In the genomic region with DNA sequence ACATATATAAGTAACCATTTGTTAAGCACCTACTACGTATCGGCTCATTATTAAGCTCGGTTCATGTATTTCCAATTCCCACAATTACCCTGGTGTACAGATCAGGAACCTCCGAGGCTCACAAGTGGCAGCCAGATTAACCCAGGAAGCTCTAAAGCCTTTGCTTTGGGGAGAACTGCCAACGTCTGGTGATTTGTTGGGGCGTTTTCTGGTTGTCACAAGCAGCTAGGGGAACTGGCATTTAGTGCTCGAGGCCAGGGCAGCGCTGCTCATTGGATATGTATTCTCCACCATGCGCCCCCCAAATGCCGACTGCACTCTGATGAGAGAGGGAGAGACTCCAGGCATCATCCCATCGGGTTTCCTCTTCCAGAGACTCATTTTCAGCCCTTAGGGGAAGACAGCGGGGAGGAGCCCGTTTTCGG, we compare ENCODE assay signal across 8 cellular contexts. TPM values are rescaled to one million over a fixed set of nuclear protein-coding genes. Genes with fewer than 3 reads are reported as not detected.
A peak's percentile ranks its signal among the peaks of the same experiment; 100 is the strongest.
DNase-seq lines count a peak whose midpoint lies in the region; ATAC-seq, FAIRE-seq and TF ChIP-seq lines count a peak whose summit lies in the region.

No MANE protein-coding gene starts in this region.

- H3K4me2 ChIP-seq in DOHH2 (ENCODE audit: low read length) (peak overlapping the region; percentile 84), OCI-LY7 (ENCODE audit: low read length) (peak overlapping the region; percentile 91)

- no peaks in the 10 kb centered on the region for H3K27me3 ChIP-seq in DOHH2 (ENCODE audit: control insufficient read depth, low read length)
- no peaks in the 10 kb centered on the region for H3K27me3 ChIP-seq in skeletal muscle tissue (ENCODE audit: control insufficient read depth in 3 of 3, insufficient read depth in 3 of 3, low read length in 3 of 3)

- in situ Hi-C loops in T47D (cut with HindIII; ENCODE audit: low pct_unique_long_range_greater_than_20kb, low sequenced_read_pairs) = no loop called here

- peak; percentile 63 for DNase-seq in OCI-LY7 (ENCODE audit: low spot score)
- peak; percentile 21 to 33 for DNase-seq in T47D (ENCODE audit: low read depth in 1 of 2, low spot score in 1 of 2)
- DNase-seq in frontal cortex (ENCODE audit: low spot score in 2 of 2) = no peak

- intact Hi-C loops in OCI-LY7 (cut with micrococcal nuclease; ENCODE audit: unreplicated experiment) = loop anchor here (2.0 kb wide), 1 partner anchor 24 kb away; a partner anchor contains a TSS

- H3K79me2 ChIP-seq in DOHH2 (ENCODE audit: control insufficient read depth, low read length) (peaks cover 15% of the 10 kb centered on the region), OCI-LY7 (ENCODE audit: insufficient read depth, low read depth, low read length) (peaks cover 9% of the 10 kb centered on the region; the same call in 1 of the 2 replicates)

- H3K9me2 ChIP-seq in DOHH2 (replicated peaks; ENCODE audit: control insufficient read depth, low read length) (no peaks in the 10 kb centered on the region), OCI-LY7 (ENCODE audit: insufficient read depth, low read length) (no peaks in the 10 kb centered on the region)

- CTCF ChIA-PET in OCI-LY7 (lab: Charles Lee; ENCODE audit: unreplicated experiment) = no interaction called here

- peaks cover 16% of the 10 kb centered on the region for H3K4me1 ChIP-seq in DOHH2 (ENCODE audit: control insufficient read depth, low read length)
- peaks cover 9% of the 10 kb centered on the region for H3K4me1 ChIP-seq in OCI-LY7 (ENCODE audit: insufficient read depth, low read length, poor library complexity, severe bottlenecking)
- H3K4me1 ChIP-seq in skeletal muscle tissue (ENCODE audit: control insufficient read depth in 3 of 3, insufficient read depth in 3 of 3, low read length in 3 of 3) = peaks cover 3 to 14% (median 3%) of the 10 kb centered on the region in 3 donors

- H4K20me1 ChIP-seq in DOHH2 (ENCODE audit: control insufficient read depth, insufficient read depth, low read depth, low read length) (no peaks in the 10 kb centered on the region), OCI-LY7 (ENCODE audit: insufficient read depth, low read length) (no peaks in the 10 kb centered on the region)

- peak overlapping the region; percentile 92 to 98 (median 94) for H3K9ac ChIP-seq in skeletal muscle tissue (ENCODE audit: low read depth in 1 of 3, low read length in 3 of 3)

- TF ChIP-seq CTCF in DOHH2 (IDR thresholded peaks at IDR 0.05; ENCODE audit: low read depth, low read length, poor library complexity, severe bottlenecking) (no peak), OCI-LY7 (conservative IDR thresholded peaks at IDR 0.05; ENCODE audit: low read length) (no peak)

- peak overlapping the region; percentile 97 for H2AFZ ChIP-seq in OCI-LY7 (ENCODE audit: low read length)

- POLR2A ChIA-PET in OCI-LY7 (lab: Charles Lee) = interaction anchor here (0.6 to 2.1 kb wide), 15 partner anchors 8 to 1223 kb away, joined by 3 to 39 read pairs (median 3); a partner anchor contains a TSS

- FAIRE-seq in frontal cortex (lab: Jason Lieb, UNC) = no peak

- peak; percentile 42 for ATAC-seq in GM19455 (IDR thresholded peaks at IDR 0.05; ENCODE audit: unreplicated experiment)
- ATAC-seq in HG03442 (IDR thresholded peaks at IDR 0.05; ENCODE audit: unreplicated experiment) = peak; percentile 29

- no peaks in the 10 kb centered on the region for H3K9me3 ChIP-seq in DOHH2 (ENCODE audit: control insufficient read depth, insufficient read depth, low read length)
- H3K9me3 ChIP-seq in OCI-LY7 (ENCODE audit: low read length) = no peaks in the 10 kb centered on the region
- no peaks in the 10 kb centered on the region for H3K9me3 ChIP-seq in iPS-18c (ENCODE audit: control insufficient read depth, insufficient read depth, low read length)
- no peaks in the 10 kb centered on the region for H3K9me3 ChIP-seq in skeletal muscle tissue (ENCODE audit: control insufficient read depth in 3 of 3, low read length in 3 of 3)

- H3K4me3 ChIP-seq in DOHH2 (ENCODE audit: low read length) (peak overlapping the region; percentile 100), OCI-LY7 (ENCODE audit: low read depth, low read length, poor library complexity, severe bottlenecking) (peak overlapping the region; percentile 95), iPS-18c (ENCODE audit: insufficient read depth, low read depth, low read length) (peak overlapping the region; percentile 88), skeletal muscle tissue (ENCODE audit: low read length in 3 of 3) (peak overlapping the region; percentile 87 to 96 (median 88))

- BruUV-seq in OCI-LY7 (replicated peaks; lab: Mats Ljungman, UMichigan) = no TSS peak

- H3F3A ChIP-seq in DOHH2 (ENCODE audit: control insufficient read depth, insufficient read depth) = no peaks in the 10 kb centered on the region

- peaks cover 10% of the 10 kb centered on the region for H3K36me3 ChIP-seq in DOHH2 (ENCODE audit: control insufficient read depth, low read length)
- no peaks in the 10 kb centered on the region for H3K36me3 ChIP-seq in OCI-LY7 (ENCODE audit: insufficient read depth, low read length)
- H3K36me3 ChIP-seq in skeletal muscle tissue (ENCODE audit: control insufficient read depth in 3 of 3, insufficient read depth in 3 of 3, low read length in 3 of 3) = peaks cover 7 to 10% (median 9%) of the 10 kb centered on the region in 3 donors

- peak overlapping the region; percentile 49 for H3K27ac ChIP-seq in DOHH2 (ENCODE audit: low read depth, low read length)
- H3K27ac ChIP-seq in OCI-LY7 (ENCODE audit: low read depth, low read length, poor library complexity, severe bottlenecking) = peak overlapping the region; percentile 47
- H3K27ac ChIP-seq in skeletal muscle tissue (ENCODE audit: low read depth, low read length) = peak overlapping the region; percentile 93

RNA-seq across cellular contexts. Expression of a gene that starts 0.5 kb away (rescaled TPM):
- total RNA-seq in OCI-LY7 (2014; rRNA removed; shearing (Covaris generic)) = 9.1 and 10.6 TPM in 2 replicates
- total RNA-seq in OCI-LY7 (2022) = 9.0 and 9.1 TPM in 2 replicates
- total RNA-seq in skeletal muscle tissue = 17.2 TPM
- 22.8 TPM for total RNA-seq in frontal cortex

RNA-seq across cellular contexts. Expression of a gene that starts 23.9 kb away (rescaled TPM):
- 9.4 and 12.3 TPM in 2 replicates for total RNA-seq in OCI-LY7 (2014; rRNA removed; shearing (Covaris generic))
- total RNA-seq in OCI-LY7 (2022) = 24.9 and 29.1 TPM in 2 replicates
- 40.7 TPM for total RNA-seq in skeletal muscle tissue
- total RNA-seq in frontal cortex = 109 TPM

Comparison
In these comparisons a context has a peak if more than half of its experiments do, and no peak if none do; other contexts are left out.
1. DNase-seq: peak in OCI-LY7 (single experiment) and T47D (2 of 2); none in frontal cortex (0 of 2).
2. Peak in every context shown above with its lines, with median percentiles within 50 percentile points of each other: H3K27ac ChIP-seq and H3K4me3 ChIP-seq.